Comparison of ENCODE assay signal across 12 cellular contexts in the genomic region with DNA sequence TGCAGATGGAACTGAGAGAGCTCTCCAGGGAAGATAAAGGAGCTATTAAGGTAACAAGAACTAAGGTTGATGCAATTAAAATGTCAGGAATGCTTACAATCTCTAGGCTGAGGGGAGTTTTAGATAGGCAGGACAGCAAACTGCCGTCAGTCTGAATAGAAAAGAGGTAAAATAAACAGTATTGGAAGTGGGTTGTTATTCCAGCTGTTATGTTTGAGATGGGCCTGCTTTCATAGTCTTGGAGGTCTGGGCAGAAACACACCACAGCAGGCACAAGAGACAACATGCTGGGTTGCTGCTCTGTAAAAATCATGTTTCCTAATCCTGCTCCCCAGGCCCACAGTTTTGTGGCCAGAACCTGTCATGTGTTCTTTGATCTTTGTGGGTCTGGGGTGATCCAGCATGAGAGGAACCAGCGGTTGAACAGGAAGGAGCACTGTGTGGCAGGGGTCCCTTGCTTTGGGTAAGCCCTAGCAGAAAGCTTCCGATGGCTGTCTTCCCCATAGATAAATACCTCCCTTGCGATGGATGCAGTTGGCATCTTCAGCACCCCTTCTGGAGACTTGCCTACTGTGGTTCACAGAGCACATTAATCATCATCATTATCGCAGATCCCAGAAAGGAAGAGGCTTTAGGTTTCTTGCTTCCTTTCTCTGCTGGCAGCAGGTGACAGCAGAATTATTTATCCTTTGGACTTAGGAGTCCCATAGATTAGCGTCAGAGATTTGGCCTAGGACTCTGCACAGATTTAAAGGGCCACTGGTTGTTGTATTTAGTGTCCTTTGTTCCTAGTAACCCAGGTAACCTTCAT.
DNase-seq lines count a peak whose midpoint lies in the region; ATAC-seq and TF ChIP-seq lines count a peak whose summit lies in the region.
"Had no signal": no experiment of that assay in that cellular context is flagged by ENCODE, and none has a peak within 500 bp of the region (broad histone marks: within the 10 kb centered on the region; RNA-seq: fewer than 3 reads in every experiment).

No MANE protein-coding gene starts in this region.

- POLR2A ChIA-PET in A673 (lab: Charles Lee; ENCODE audit: low non-redundant PET): no interaction called here
- POLR2A ChIA-PET in SK-N-SH (lab: Yijun Ruan, JAX): no interaction called here

- H2AFZ ChIP-seq in SK-N-SH (ENCODE audit: low read depth): no peak overlapping the region

- no peak overlapping the region for H3K9ac ChIP-seq in SK-N-SH

- intact Hi-C loops in A673 (cut with micrococcal nuclease; ENCODE audit: unreplicated experiment): no loop called here

- TF ChIP-seq CTCF in A673 (conservative IDR thresholded peaks at IDR 0.05; ENCODE audit: low read depth, low read length) (no peak), SK-N-SH (IDR thresholded peaks at IDR 0.05) (no peak), foreskin keratinocyte (conservative IDR thresholded peaks at IDR 0.05) (no peak)

- H3K27ac ChIP-seq in A673 (ENCODE audit: low read depth, low read length, poor library complexity, severe bottlenecking) (no peak overlapping the region), SK-N-SH (ENCODE audit: low read depth in 2 of 2, low read length in 1 of 2) (peak overlapping the region in 1 of 2 experiments; percentile 65; a peak in 2 of 4 replicates), foreskin keratinocyte (no peak overlapping the region)
- H3K27ac ChIP-seq: left lung, neutrophil had no signal

- peaks cover 3% of the 10 kb centered on the region for H3F3A ChIP-seq in SK-N-SH (replicated peaks; ENCODE audit: insufficient read depth)

- no peak for TF ChIP-seq RAD21 in SK-N-SH (IDR thresholded peaks at IDR 0.05; ENCODE audit: low read length)

- no TSS peak for BruUV-seq in A673 (replicated peaks; lab: Mats Ljungman, UMichigan)

- ATAC-seq in foreskin keratinocyte: peak; percentile 21
- no peak for ATAC-seq in GM18502 (IDR thresholded peaks at IDR 0.05; ENCODE audit: poor library complexity, unreplicated experiment)
- ATAC-seq: left lung had no signal

- peak; percentile 68 for DNase-seq in A673 (ENCODE audit: low spot score)
- DNase-seq in HT1080 (ENCODE audit: low read depth): peak; percentile 58
- no peak for DNase-seq in SK-N-SH
- DNase-seq in foreskin keratinocyte: no peak
- no peak for DNase-seq in stimulated activated CD4-positive, alpha-beta T cell treated with anti-CD3 and anti-CD28 coated beads, Interleukin-1b, Interleukin-23, amount 100 ng/mL, for 48 hours
- DNase-seq in germinal center (ENCODE audit: low spot score): no peak
- no peak for DNase-seq in stimulated activated CD4-positive, alpha-beta T cell treated with anti-CD3 and anti-CD28 coated beads, Interleukin-2, amount 100 ng/mL, for 48 hours
- DNase-seq: left lung; NCI-H748 treated with DMSO at 0.1 percent for 48 hours; stimulated activated CD8-positive, alpha-beta memory T cell treated with anti-CD3 and anti-CD28 coated beads, Interleukin-4, amount 100 ng/mL, for 48 hours had no signal

- H3K9me3 ChIP-seq in A673 (ENCODE audit: low read depth, low read length, poor library complexity, severe bottlenecking): no peaks in the 10 kb centered on the region
- H3K9me3 ChIP-seq in SK-N-SH: no peaks in the 10 kb centered on the region
- H3K9me3 ChIP-seq: left lung, neutrophil had no signal

- no peaks in the 10 kb centered on the region for H3K79me2 ChIP-seq in SK-N-SH (ENCODE audit: insufficient read depth)

- CTCF ChIA-PET in A673 (lab: Charles Lee) (no interaction called here), SK-N-SH (lab: Yijun Ruan, JAX) (interaction anchor here (0.9 to 1.0 kb wide), 2 partner anchors 8 to 12 kb away, joined by 3 read pairs; no protein-coding TSS in a partner anchor)

- H3K4me3 ChIP-seq in A673 (ENCODE audit: low read depth, low read length, poor library complexity, severe bottlenecking): no peak overlapping the region
- no peak overlapping the region for H3K4me3 ChIP-seq in SK-N-SH (ENCODE audit: low read depth in 2 of 2, low read length in 1 of 2)
- H3K4me3 ChIP-seq: left lung had no signal

- H3K4me2 ChIP-seq in SK-N-SH: no peak overlapping the region; the same call in 1 of the 2 replicates

- peak; percentile 6 to 51; a peak in 1 of 4 replicates for TF ChIP-seq EP300 in SK-N-SH (IDR thresholded peaks at IDR 0.05; ENCODE audit: borderline replicate concordance in 1 of 2, low read depth in 1 of 2, low read length in 1 of 2)

- 51% methylated on average over 5 of the region's 6 CpGs for WGBS in SK-N-SH (ENCODE audit: low lambda C conversion rate)

- H3K4me1 ChIP-seq in A673 (ENCODE audit: insufficient read depth, low read length, poor library complexity, severe bottlenecking) (peaks cover 19% of the 10 kb centered on the region), SK-N-SH (ENCODE audit: control insufficient read depth in 1 of 2, insufficient read depth in 2 of 2, low read depth in 1 of 2, low read length in 1 of 2) (peaks cover 15 to 23% of the 10 kb centered on the region in 2 experiments; a peak in 3 of 4 replicates), foreskin keratinocyte (no peaks in the 10 kb centered on the region)
- H3K4me1 ChIP-seq: left lung had no signal

- H4K20me1 ChIP-seq in SK-N-SH (ENCODE audit: insufficient read depth): no peaks in the 10 kb centered on the region

- no peaks in the 10 kb centered on the region for H3K9me2 ChIP-seq in SK-N-SH

- H3K36me3 ChIP-seq in A673 (ENCODE audit: insufficient read depth, low read length, poor library complexity, severe bottlenecking): no peaks in the 10 kb centered on the region
- peaks cover 0 to 5% of the 10 kb centered on the region in 2 experiments for H3K36me3 ChIP-seq in SK-N-SH (replicated peaks in 1 of 2; ENCODE audit: control insufficient read depth in 1 of 2, insufficient read depth in 2 of 2, low read length in 1 of 2)
- H3K36me3 ChIP-seq: left lung, neutrophil had no signal

- H3K27me3 ChIP-seq in A673 (replicated peaks; ENCODE audit: insufficient read depth, low read depth, low read length, poor library complexity) (no peaks in the 10 kb centered on the region), SK-N-SH (ENCODE audit: insufficient read depth) (no peaks in the 10 kb centered on the region), foreskin keratinocyte (peaks cover 3% of the 10 kb centered on the region)
- H3K27me3 ChIP-seq: left lung, neutrophil had no signal

TF ChIP-seq in SK-N-SH, 30 proteins besides CTCF, POLR2A, EP300 and RAD21:
- TF ChIP-seq SMC3 (IDR thresholded peaks at IDR 0.05; ENCODE audit: low read depth, low read length): no peak
- peak; percentile 20; the same call in 1 of the 2 replicates for TF ChIP-seq TEAD4 (IDR thresholded peaks at IDR 0.05; ENCODE audit: borderline replicate concordance, insufficient read depth)
- TF ChIP-seq SIN3A (IDR thresholded peaks at IDR 0.05; ENCODE audit: borderline replicate concordance, low read depth, low read length): no peak
- TF ChIP-seq TCF12 (IDR thresholded peaks at IDR 0.05): peak; percentile 69
- TF ChIP-seq PBX3 (IDR thresholded peaks at IDR 0.05): peak; percentile 94
- TF ChIP-seq ZBTB33 (IDR thresholded peaks at IDR 0.05; ENCODE audit: borderline replicate concordance, low read depth): 0 out of 2 replicates have a peak, but pooled peaks have one; percentile 37
- TF ChIP-seq JUND (IDR thresholded peaks at IDR 0.05): peak; percentile 63
- no peak for TF ChIP-seq YY1 (IDR thresholded peaks at IDR 0.05; ENCODE audit: low read depth)
- peak; percentile 28; the same call in 1 of the 2 replicates for TF ChIP-seq RXRA (IDR thresholded peaks at IDR 0.05; ENCODE audit: borderline replicate concordance, low read depth)
- TF ChIP-seq ELF1 (IDR thresholded peaks at IDR 0.05): 0 out of 2 replicates have a peak, but pooled peaks have one; percentile 26
- TF ChIP-seq NFIC (IDR thresholded peaks at IDR 0.05; ENCODE audit: borderline replicate concordance): peak; percentile 85
TF ChIP-seq in SK-N-SH: peak in this region for 8.

Comparison
In these comparisons a context has a peak if more than half of its experiments do, and no peak if none do; other contexts are left out.
1. DNase-seq: peak in A673 (single experiment) and HT1080 (single experiment); none in SK-N-SH (single experiment), foreskin keratinocyte (0 of 2), stimulated activated CD4-positive, alpha-beta T cell treated with anti-CD3 and anti-CD28 coated beads, Interleukin-1b, Interleukin-23, amount 100 ng/mL, for 48 hours (single experiment), germinal center (single experiment) and stimulated activated CD4-positive, alpha-beta T cell treated with anti-CD3 and anti-CD28 coated beads, Interleukin-2, amount 100 ng/mL, for 48 hours (0 of 2).